In genomic region chr1:145720878-145721671, GRCh38 we compare ENCODE assay signal across 8 cellular contexts. TPM values are rescaled to one million over a fixed set of nuclear protein-coding genes. Genes with fewer than 3 reads are reported as not detected.
DNase-seq lines count a peak whose midpoint lies in the region; ATAC-seq and TF ChIP-seq lines count a peak whose summit lies in the region.

No MANE protein-coding gene starts in this region.

- H3K27ac Mint-ChIP-seq in naive thymus-derived CD4-positive, alpha-beta T cell: peak overlapping the region in 3 of 9 donors; percentile 3 to 51 (median 18)
- peak overlapping the region; percentile 42 for H3K27ac Mint-ChIP-seq in stimulated activated memory B cell treated with anti-CD40 and anti-IgM and Interleukin-4, amounts not matched to agents 10 μg/mL and 1 μg/mL and 100 μg/mL, for 72 hours

- TF ChIP-seq CTCF in PC-3 (conservative IDR thresholded peaks at IDR 0.05; ENCODE audit: low read depth, low read length): peak; percentile 97

- POLR2A ChIA-PET in PC-3 (lab: Charles Lee; ENCODE audit: unreplicated experiment): interaction anchor here (0.5 kb wide), 1 partner anchor 103 kb away, joined by 11 read pairs; the partner anchor contains the start of genes POLR3C and RNF115
- POLR2A ChIA-PET in naive thymus-derived CD4-positive, alpha-beta T cell (lab: Charles Lee): interaction anchor here (1.0 kb wide), 1 partner anchor 103 kb away, joined by 3 read pairs; the partner anchor contains the start of genes POLR3C and RNF115

- TSS peak; percentile 90 for BruUV-seq in PC-3 (replicated peaks; lab: Mats Ljungman, UMichigan)

- H3K36me3 ChIP-seq in PC-3 (ENCODE audit: low read depth, low read length): no peaks in the 10 kb centered on the region
- no peaks in the 10 kb centered on the region for H3K36me3 ChIP-seq in naive thymus-derived CD4-positive, alpha-beta T cell (ENCODE audit: control insufficient read depth in 2 of 3, insufficient read depth in 3 of 3, low read length in 3 of 3)

- H3K9me3 ChIP-seq in PC-3 (ENCODE audit: low read length): no peaks in the 10 kb centered on the region
- H3K9me3 ChIP-seq in naive thymus-derived CD4-positive, alpha-beta T cell (ENCODE audit: control insufficient read depth in 2 of 3, low read length in 3 of 3): no peaks in the 10 kb centered on the region

- H3K4me3 Mint-ChIP-seq in activated T-cell treated with anti-CD3 and anti-CD28 coated beads, Interleukin-2, amount 50 U/mL, for 4 hours: peak overlapping the region; percentile 74
- peak overlapping the region; percentile 38 to 83 (median 76) for H3K4me3 Mint-ChIP-seq in naive thymus-derived CD4-positive, alpha-beta T cell
- H3K4me3 Mint-ChIP-seq in stimulated activated memory B cell treated with anti-CD40 and anti-IgM and Interleukin-4, amounts not matched to agents 10 μg/mL and 1 μg/mL and 100 μg/mL, for 72 hours: peak overlapping the region; percentile 65

- H3K9ac ChIP-seq in PC-3 (ENCODE audit: low read length): peak overlapping the region; percentile 65

- no peaks in the 10 kb centered on the region for H3K79me2 ChIP-seq in PC-3 (ENCODE audit: low read length)

- peak overlapping the region; percentile 87 for H2AFZ ChIP-seq in PC-3 (ENCODE audit: low read length)

- peak overlapping the region; percentile 72 for H3K27ac ChIP-seq in PC-3 (ENCODE audit: low read length)
- H3K27ac ChIP-seq in naive thymus-derived CD4-positive, alpha-beta T cell (ENCODE audit: low read depth, low read length): no peak overlapping the region

- peak; percentile 62 for ATAC-seq in HG03280 (IDR thresholded peaks at IDR 0.05; ENCODE audit: unreplicated experiment)
- peak; percentile 90 for ATAC-seq in PC-3
- peak; percentile 88 to 90 for ATAC-seq in activated T-cell treated with anti-CD3 and anti-CD28 coated beads, Interleukin-2, amount 50 U/mL, for 4 hours
- peak; percentile 93 for ATAC-seq in naive thymus-derived CD4-positive, alpha-beta T cell
- peak; percentile 86 for ATAC-seq in stimulated activated memory B cell treated with anti-CD40 and anti-IgM and Interleukin-4, amounts not matched to agents 10 μg/mL and 1 μg/mL and 100 μg/mL, for 72 hours

- peaks cover 12% of the 10 kb centered on the region for H3K4me1 ChIP-seq in PC-3 (ENCODE audit: insufficient read depth, low read length)
- peaks cover 4 to 18% of the 10 kb centered on the region in 2 donors for H3K4me1 ChIP-seq in naive thymus-derived CD4-positive, alpha-beta T cell (ENCODE audit: control insufficient read depth in 2 of 2, insufficient read depth in 2 of 2, low read length in 2 of 2)

- H3K4me3 ChIP-seq in PC-3 (ENCODE audit: low read length): peak overlapping the region; percentile 53
- H3K4me3 ChIP-seq in naive thymus-derived CD4-positive, alpha-beta T cell (ENCODE audit: low read length): peak overlapping the region; percentile 60

- H3F3A ChIP-seq in PC-3 (ENCODE audit: low read length, unreplicated experiment): no peaks in the 10 kb centered on the region

- H3K9me3 Mint-ChIP-seq in activated T-cell treated with anti-CD3 and anti-CD28 coated beads, Interleukin-2, amount 50 U/mL, for 4 hours: no peaks in the 10 kb centered on the region
- H3K9me3 Mint-ChIP-seq in naive thymus-derived CD4-positive, alpha-beta T cell: no peaks in the 10 kb centered on the region
- no peaks in the 10 kb centered on the region for H3K9me3 Mint-ChIP-seq in stimulated activated memory B cell treated with anti-CD40 and anti-IgM and Interleukin-4, amounts not matched to agents 10 μg/mL and 1 μg/mL and 100 μg/mL, for 72 hours

- peak overlapping the region; percentile 83 for H3K4me2 ChIP-seq in PC-3 (ENCODE audit: low read length)

- peaks cover 18% of the 10 kb centered on the region for H3K27me3 Mint-ChIP-seq in activated T-cell treated with anti-CD3 and anti-CD28 coated beads, Interleukin-2, amount 50 U/mL, for 4 hours (ENCODE audit: low read depth)
- H3K27me3 Mint-ChIP-seq in naive thymus-derived CD4-positive, alpha-beta T cell: peaks cover 15 to 31% (median 27%) of the 10 kb centered on the region in 5 donors
- H3K27me3 Mint-ChIP-seq in stimulated activated memory B cell treated with anti-CD40 and anti-IgM and Interleukin-4, amounts not matched to agents 10 μg/mL and 1 μg/mL and 100 μg/mL, for 72 hours: peaks cover 16% of the 10 kb centered on the region

- DNase-seq in NCI-H2029 (lab: John Stamatoyannopoulos, UW) (peak; percentile 3), NCI-H2029 treated with DMSO at 0.1 percent for 48 hours (lab: John Stamatoyannopoulos, UW) (no peak), PC-3 (peak; percentile 83), fibroblast of gingiva (ENCODE audit: low read depth) (peak; percentile 41)
- DNase-seq in activated T-cell treated with anti-CD3 and anti-CD28 coated beads, Interleukin-2, amount 50 U/mL, for 4 hours: peak; percentile 65
- peak; percentile 25 to 77 (median 58) for DNase-seq in naive thymus-derived CD4-positive, alpha-beta T cell

- intact Hi-C loops in PC-3 (cut with micrococcal nuclease): loop anchor here (2.0 to 10.0 kb wide), 2 partner anchors 14 to 294 kb away; partner anchors contain the start of gene PDZK1
- intact Hi-C loops in naive thymus-derived CD4-positive, alpha-beta T cell (cut with micrococcal nuclease): loop anchor here in 1 of 2 donors (10.0 kb wide), 1 partner anchor 126 kb away; no protein-coding TSS in a partner anchor

- CTCF ChIA-PET in PC-3 (lab: Charles Lee): interaction anchor here (0.7 to 1.1 kb wide), 2 partner anchors 15 to 170 kb away, joined by 4 read pairs; no protein-coding TSS in a partner anchor
- CTCF ChIA-PET in naive thymus-derived CD4-positive, alpha-beta T cell (lab: Charles Lee): interaction anchor here (0.6 to 1.1 kb wide), 5 partner anchors 9 to 110 kb away, joined by 3 to 4 read pairs (median 3); no protein-coding TSS in a partner anchor

- no peaks in the 10 kb centered on the region for H4K20me1 ChIP-seq in PC-3 (ENCODE audit: low read length)

- H3K9me2 ChIP-seq in PC-3 (replicated peaks; ENCODE audit: low read length): no peaks in the 10 kb centered on the region

- no peaks in the 10 kb centered on the region for H3K36me3 Mint-ChIP-seq in activated T-cell treated with anti-CD3 and anti-CD28 coated beads, Interleukin-2, amount 50 U/mL, for 4 hours (ENCODE audit: insufficient read depth)
- no peaks in the 10 kb centered on the region for H3K36me3 Mint-ChIP-seq in naive thymus-derived CD4-positive, alpha-beta T cell
- no peaks in the 10 kb centered on the region for H3K36me3 Mint-ChIP-seq in stimulated activated memory B cell treated with anti-CD40 and anti-IgM and Interleukin-4, amounts not matched to agents 10 μg/mL and 1 μg/mL and 100 μg/mL, for 72 hours

- H3K27me3 ChIP-seq in PC-3 (ENCODE audit: low read length): no peaks in the 10 kb centered on the region
- H3K27me3 ChIP-seq in naive thymus-derived CD4-positive, alpha-beta T cell (ENCODE audit: control insufficient read depth in 2 of 2, insufficient read depth in 2 of 2, low read length in 2 of 2): no peaks in the 10 kb centered on the region

- H3K4me1 Mint-ChIP-seq in activated T-cell treated with anti-CD3 and anti-CD28 coated beads, Interleukin-2, amount 50 U/mL, for 4 hours (ENCODE audit: low read depth): peaks cover 22% of the 10 kb centered on the region
- H3K4me1 Mint-ChIP-seq in naive thymus-derived CD4-positive, alpha-beta T cell: peaks cover 3 to 27% (median 9%) of the 10 kb centered on the region in 7 donors
- peaks cover 12% of the 10 kb centered on the region for H3K4me1 Mint-ChIP-seq in stimulated activated memory B cell treated with anti-CD40 and anti-IgM and Interleukin-4, amounts not matched to agents 10 μg/mL and 1 μg/mL and 100 μg/mL, for 72 hours

RNA-seq across cellular contexts. Expression of gene CD160, which starts 1.8 kb away (rescaled TPM):
- total RNA-seq in PC-3 (2014; rRNA removed): not detected in 2 replicates
- 1 to 10 TPM; 1.7 to 6.4 (median 2.2) TPM for total RNA-seq in activated T-cell treated with anti-CD3 and anti-CD28 coated beads, Interleukin-2, amount 50 U/mL, for 4 hours
- 10 to 100 TPM in 1 of 5 experiments, 1 to 10 TPM in 1, under 1 TPM in 1, not detected in 2; 0.34 to 12.0 (median 1.5) TPM for total RNA-seq in naive thymus-derived CD4-positive, alpha-beta T cell
- under 1 TPM; 0.15 to 0.22 TPM for polyA plus RNA-seq in naive thymus-derived CD4-positive, alpha-beta T cell

RNA-seq across cellular contexts. Expression of gene PDZK1, which starts 13.9 kb away (rescaled TPM):
- 2.3 and 4.2 TPM in 2 replicates for total RNA-seq in PC-3 (2014; rRNA removed)
- under 1 TPM in 1 of 3 donors, not detected in 2; 0.08 TPM for total RNA-seq in activated T-cell treated with anti-CD3 and anti-CD28 coated beads, Interleukin-2, amount 50 U/mL, for 4 hours
- under 1 TPM in 2 of 5 experiments, not detected in 3; 0.17 to 0.53 TPM for total RNA-seq in naive thymus-derived CD4-positive, alpha-beta T cell
- under 1 TPM in 1 of 2 donors, not detected in 1; 0.09 TPM for polyA plus RNA-seq in naive thymus-derived CD4-positive, alpha-beta T cell
